ENCODE assay signal across 1 cellular context in the genomic region with DNA sequence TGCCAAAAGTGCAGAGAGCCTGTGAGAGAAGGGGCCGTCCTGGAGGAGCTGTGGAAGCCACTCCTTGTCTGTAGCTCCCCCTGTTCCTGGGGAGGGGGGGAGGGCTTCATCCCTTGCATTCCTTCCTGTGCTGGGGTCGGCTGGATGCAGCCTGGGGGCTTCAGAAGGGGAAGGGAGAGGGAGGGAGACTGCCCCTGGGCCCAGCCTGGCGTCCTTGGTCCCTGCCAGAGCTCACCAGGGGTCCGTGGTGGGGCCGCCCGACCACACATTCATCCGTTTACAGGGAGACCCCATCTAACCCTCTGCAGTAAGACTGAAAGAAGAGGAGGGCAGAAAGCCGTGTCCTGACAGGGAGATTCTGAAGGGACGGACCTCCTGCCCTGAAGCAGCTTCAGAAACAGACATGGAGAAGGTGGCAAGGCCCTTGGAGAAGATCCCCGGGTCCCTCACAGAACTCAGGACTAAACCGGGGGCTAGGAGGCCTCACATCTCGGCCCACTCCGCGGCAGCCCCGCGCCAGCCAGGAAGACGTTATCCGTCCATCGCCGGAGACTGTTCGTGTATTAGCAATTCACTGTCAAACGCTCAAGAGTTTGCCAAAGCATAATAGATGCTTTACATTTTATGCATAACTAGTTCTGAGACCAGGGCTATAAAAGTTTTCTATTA.
TF ChIP-seq lines count a peak whose summit lies in the region.

No MANE protein-coding gene starts in this region.

TF ChIP-seq in GM23338, 12 proteins besides CTCF, POLR2A, EP300 and RAD21 (continued from another document):
- TF ChIP-seq, protein P1, sequence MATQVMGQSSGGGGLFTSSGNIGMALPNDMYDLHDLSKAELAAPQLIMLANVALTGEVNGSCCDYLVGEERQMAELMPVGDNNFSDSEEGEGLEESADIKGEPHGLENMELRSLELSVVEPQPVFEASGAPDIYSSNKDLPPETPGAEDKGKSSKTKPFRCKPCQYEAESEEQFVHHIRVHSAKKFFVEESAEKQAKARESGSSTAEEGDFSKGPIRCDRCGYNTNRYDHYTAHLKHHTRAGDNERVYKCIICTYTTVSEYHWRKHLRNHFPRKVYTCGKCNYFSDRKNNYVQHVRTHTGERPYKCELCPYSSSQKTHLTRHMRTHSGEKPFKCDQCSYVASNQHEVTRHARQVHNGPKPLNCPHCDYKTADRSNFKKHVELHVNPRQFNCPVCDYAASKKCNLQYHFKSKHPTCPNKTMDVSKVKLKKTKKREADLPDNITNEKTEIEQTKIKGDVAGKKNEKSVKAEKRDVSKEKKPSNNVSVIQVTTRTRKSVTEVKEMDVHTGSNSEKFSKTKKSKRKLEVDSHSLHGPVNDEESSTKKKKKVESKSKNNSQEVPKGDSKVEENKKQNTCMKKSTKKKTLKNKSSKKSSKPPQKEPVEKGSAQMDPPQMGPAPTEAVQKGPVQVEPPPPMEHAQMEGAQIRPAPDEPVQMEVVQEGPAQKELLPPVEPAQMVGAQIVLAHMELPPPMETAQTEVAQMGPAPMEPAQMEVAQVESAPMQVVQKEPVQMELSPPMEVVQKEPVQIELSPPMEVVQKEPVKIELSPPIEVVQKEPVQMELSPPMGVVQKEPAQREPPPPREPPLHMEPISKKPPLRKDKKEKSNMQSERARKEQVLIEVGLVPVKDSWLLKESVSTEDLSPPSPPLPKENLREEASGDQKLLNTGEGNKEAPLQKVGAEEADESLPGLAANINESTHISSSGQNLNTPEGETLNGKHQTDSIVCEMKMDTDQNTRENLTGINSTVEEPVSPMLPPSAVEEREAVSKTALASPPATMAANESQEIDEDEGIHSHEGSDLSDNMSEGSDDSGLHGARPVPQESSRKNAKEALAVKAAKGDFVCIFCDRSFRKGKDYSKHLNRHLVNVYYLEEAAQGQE (IDR thresholded peaks at IDR 0.05; ENCODE audit: unreplicated experiment) = no peak
- no peak for TF ChIP-seq ZNF331 (CRISPR knock-in tag; IDR thresholded peaks at IDR 0.05; ENCODE audit: low read depth)
- TF ChIP-seq, protein P2, sequence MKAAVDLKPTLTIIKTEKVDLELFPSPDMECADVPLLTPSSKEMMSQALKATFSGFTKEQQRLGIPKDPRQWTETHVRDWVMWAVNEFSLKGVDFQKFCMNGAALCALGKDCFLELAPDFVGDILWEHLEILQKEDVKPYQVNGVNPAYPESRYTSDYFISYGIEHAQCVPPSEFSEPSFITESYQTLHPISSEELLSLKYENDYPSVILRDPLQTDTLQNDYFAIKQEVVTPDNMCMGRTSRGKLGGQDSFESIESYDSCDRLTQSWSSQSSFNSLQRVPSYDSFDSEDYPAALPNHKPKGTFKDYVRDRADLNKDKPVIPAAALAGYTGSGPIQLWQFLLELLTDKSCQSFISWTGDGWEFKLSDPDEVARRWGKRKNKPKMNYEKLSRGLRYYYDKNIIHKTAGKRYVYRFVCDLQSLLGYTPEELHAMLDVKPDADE (IDR thresholded peaks at IDR 0.05) = no peak
- TF ChIP-seq, protein P3, sequence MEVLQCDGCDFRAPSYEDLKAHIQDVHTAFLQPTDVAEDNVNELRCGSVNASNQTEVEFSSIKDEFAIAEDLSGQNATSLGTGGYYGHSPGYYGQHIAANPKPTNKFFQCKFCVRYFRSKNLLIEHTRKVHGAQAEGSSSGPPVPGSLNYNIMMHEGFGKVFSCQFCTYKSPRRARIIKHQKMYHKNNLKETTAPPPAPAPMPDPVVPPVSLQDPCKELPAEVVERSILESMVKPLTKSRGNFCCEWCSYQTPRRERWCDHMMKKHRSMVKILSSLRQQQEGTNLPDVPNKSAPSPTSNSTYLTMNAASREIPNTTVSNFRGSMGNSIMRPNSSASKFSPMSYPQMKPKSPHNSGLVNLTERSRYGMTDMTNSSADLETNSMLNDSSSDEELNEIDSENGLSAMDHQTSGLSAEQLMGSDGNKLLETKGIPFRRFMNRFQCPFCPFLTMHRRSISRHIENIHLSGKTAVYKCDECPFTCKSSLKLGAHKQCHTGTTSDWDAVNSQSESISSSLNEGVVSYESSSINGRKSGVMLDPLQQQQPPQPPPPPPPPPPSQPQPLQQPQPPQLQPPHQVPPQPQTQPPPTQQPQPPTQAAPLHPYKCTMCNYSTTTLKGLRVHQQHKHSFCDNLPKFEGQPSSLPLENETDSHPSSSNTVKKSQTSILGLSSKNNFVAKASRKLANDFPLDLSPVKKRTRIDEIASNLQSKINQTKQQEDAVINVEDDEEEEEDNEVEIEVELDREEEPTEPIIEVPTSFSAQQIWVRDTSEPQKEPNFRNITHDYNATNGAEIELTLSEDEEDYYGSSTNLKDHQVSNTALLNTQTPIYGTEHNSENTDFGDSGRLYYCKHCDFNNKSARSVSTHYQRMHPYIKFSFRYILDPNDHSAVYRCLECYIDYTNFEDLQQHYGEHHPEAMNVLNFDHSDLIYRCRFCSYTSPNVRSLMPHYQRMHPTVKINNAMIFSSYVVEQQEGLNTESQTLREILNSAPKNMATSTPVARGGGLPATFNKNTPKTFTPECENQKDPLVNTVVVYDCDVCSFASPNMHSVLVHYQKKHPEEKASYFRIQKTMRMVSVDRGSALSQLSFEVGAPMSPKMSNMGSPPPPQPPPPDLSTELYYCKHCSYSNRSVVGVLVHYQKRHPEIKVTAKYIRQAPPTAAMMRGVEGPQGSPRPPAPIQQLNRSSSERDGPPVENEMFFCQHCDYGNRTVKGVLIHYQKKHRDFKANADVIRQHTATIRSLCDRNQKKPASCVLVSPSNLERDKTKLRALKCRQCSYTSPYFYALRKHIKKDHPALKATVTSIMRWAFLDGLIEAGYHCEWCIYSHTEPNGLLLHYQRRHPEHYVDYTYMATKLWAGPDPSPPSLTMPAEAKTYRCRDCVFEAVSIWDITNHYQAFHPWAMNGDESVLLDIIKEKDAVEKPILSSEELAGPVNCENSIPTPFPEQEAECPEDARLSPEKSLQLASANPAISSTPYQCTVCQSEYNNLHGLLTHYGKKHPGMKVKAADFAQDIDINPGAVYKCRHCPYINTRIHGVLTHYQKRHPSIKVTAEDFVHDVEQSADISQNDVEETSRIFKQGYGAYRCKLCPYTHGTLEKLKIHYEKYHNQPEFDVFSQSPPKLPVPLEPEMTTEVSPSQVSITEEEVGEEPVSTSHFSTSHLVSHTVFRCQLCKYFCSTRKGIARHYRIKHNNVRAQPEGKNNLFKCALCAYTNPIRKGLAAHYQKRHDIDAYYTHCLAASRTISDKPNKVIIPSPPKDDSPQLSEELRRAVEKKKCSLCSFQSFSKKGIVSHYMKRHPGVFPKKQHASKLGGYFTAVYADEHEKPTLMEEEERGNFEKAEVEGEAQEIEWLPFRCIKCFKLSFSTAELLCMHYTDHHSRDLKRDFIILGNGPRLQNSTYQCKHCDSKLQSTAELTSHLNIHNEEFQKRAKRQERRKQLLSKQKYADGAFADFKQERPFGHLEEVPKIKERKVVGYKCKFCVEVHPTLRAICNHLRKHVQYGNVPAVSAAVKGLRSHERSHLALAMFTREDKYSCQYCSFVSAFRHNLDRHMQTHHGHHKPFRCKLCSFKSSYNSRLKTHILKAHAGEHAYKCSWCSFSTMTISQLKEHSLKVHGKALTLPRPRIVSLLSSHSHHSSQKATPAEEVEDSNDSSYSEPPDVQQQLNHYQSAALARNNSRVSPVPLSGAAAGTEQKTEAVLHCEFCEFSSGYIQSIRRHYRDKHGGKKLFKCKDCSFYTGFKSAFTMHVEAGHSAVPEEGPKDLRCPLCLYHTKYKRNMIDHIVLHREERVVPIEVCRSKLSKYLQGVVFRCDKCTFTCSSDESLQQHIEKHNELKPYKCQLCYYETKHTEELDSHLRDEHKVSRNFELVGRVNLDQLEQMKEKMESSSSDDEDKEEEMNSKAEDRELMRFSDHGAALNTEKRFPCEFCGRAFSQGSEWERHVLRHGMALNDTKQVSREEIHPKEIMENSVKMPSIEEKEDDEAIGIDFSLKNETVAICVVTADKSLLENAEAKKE (CRISPR knock-in tag; IDR thresholded peaks at IDR 0.05) = no peak
TF ChIP-seq in GM23338: peak in this region for 0.
